In the genomic region with DNA sequence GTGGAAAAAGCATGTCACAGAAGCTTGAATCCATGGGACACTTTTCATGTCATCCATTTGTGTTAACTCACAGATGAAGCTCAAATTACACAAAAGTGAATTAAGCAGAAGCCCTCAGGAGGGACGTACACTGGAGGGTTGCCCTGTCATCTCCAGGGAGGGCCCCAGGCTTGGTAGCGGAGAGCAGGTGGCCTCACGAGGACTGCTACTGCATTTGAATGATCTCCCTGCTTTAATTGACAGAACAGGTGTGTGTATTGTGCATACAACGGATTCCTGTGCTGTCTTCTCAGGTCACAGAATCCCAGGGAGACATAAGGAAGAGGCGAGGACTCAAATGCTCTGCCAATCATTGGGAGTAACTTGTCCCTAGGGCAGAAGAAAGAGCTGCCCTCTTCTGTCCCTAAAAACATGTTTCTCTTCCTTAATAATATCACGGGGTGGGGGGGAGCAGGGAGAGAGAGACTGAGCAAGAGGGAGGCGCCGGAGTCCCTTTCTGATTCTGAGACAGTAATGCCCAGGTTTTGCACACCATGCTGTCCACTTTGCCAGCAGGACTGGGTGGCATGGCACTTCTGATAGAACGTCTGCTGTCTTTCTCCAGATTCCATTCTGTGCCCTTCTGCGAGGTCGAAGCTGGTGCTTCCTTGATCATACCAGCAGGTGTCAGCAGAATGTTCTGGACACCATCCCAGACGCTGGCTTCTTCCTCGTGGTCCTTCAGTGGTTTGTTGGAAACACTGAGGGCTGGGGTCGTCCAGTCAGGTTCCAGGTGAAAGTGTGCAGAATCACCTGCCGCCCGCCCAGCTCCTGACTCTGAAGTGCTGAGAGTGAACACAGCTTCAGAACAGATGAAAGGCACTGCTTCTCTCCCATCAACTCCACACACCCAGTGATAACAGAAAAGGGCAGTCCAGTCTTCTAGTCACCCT, we compare ENCODE assay signal across 2 cellular contexts.
A peak's percentile ranks its signal among the peaks of the same experiment; 100 is the strongest.
TF ChIP-seq lines count a peak whose summit lies in the region.

No MANE protein-coding gene starts in this region.

TF ChIP-seq in A549, 52 proteins besides CTCF, POLR2A, EP300 and RAD21 (continued from another document):
- TF ChIP-seq, protein P1, sequence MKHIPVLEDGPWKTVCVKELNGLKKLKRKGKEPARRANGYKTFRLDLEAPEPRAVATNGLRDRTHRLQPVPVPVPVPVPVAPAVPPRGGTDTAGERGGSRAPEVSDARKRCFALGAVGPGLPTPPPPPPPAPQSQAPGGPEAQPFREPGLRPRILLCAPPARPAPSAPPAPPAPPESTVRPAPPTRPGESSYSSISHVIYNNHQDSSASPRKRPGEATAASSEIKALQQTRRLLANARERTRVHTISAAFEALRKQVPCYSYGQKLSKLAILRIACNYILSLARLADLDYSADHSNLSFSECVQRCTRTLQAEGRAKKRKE (CRISPR knock-in tag; IDR thresholded peaks at IDR 0.05; ENCODE audit: low read depth) = no peak
- TF ChIP-seq, protein P2, sequence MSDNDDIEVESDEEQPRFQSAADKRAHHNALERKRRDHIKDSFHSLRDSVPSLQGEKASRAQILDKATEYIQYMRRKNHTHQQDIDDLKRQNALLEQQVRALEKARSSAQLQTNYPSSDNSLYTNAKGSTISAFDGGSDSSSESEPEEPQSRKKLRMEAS (IDR thresholded peaks at IDR 0.05) = peak; percentile 43
- no peak for TF ChIP-seq KDM5A (IDR thresholded peaks at IDR 0.05)
- TF ChIP-seq HDAC2 (IDR thresholded peaks at IDR 0.05) = no peak

TF ChIP-seq in K562, 482 proteins besides CTCF, POLR2A, EP300 and RAD21 (continued from another document):
- TF ChIP-seq, protein P3, sequence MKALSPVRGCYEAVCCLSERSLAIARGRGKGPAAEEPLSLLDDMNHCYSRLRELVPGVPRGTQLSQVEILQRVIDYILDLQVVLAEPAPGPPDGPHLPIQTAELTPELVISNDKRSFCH (CRISPR knock-in tag; IDR thresholded peaks at IDR 0.05) = no peak
- TF ChIP-seq, protein P3 (tag; IDR thresholded peaks at IDR 0.05) = 0 out of 2 replicates have a peak, but pooled peaks have one; percentile 33
- no peak for TF ChIP-seq SOX6 (IDR thresholded peaks at IDR 0.05)
- 0 out of 2 replicates have a peak, but pooled peaks have one; percentile 13 for TF ChIP-seq TEAD4 (IDR thresholded peaks at IDR 0.05; ENCODE audit: low read length)
- no peak for TF ChIP-seq TEAD4 (CRISPR knock-in tag; IDR thresholded peaks at IDR 0.05; ENCODE audit: borderline replicate concordance)
- 0 out of 2 replicates have a peak, but pooled peaks have one; percentile 31 for TF ChIP-seq ESRRA (IDR thresholded peaks at IDR 0.05; ENCODE audit: borderline replicate concordance, low read depth)
- peak; percentile 90 for TF ChIP-seq SMC3 (conservative IDR thresholded peaks at IDR 0.05; ENCODE audit: insufficient read depth, low read depth, low read length)
- peak in 1 of 2 experiments; percentile 41; a peak in 1 of 4 replicates for TF ChIP-seq MAZ (CRISPR knock-in tag; conservative IDR thresholded peaks at IDR 0.05 in 1 of 2, IDR thresholded peaks at IDR 0.05 in 1 of 2)
- TF ChIP-seq, protein P4, sequence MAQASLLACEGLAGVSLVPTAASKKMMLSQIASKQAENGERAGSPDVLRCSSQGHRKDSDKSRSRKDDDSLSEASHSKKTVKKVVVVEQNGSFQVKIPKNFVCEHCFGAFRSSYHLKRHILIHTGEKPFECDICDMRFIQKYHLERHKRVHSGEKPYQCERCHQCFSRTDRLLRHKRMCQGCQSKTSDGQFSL (CRISPR knock-in tag; IDR thresholded peaks at IDR 0.05) = 0 out of 2 replicates have a peak, but pooled peaks have one; percentile 51
- TF ChIP-seq, protein P4 (tag; IDR thresholded peaks at IDR 0.05) = no peak
- TF ChIP-seq BRD9 (IDR thresholded peaks at IDR 0.05; ENCODE audit: low read depth, partially characterized antibody) = no peak
- TF ChIP-seq, protein P5, sequence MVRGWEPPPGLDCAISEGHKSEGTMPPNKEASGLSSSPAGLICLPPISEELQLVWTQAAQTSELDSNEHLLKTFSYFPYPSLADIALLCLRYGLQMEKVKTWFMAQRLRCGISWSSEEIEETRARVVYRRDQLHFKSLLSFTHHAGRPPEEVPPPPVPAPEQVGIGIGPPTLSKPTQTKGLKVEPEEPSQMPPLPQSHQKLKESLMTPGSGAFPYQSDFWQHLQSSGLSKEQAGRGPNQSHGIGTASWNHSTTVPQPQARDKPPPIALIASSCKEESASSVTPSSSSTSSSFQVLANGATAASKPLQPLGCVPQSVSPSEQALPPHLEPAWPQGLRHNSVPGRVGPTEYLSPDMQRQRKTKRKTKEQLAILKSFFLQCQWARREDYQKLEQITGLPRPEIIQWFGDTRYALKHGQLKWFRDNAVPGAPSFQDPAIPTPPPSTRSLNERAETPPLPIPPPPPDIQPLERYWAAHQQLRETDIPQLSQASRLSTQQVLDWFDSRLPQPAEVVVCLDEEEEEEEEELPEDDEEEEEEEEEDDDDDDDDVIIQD (CRISPR knock-in tag; IDR thresholded peaks at IDR 0.05) = no peak
- peak; percentile 64; the same call in 1 of the 2 replicates for TF ChIP-seq CTBP1 (IDR thresholded peaks at IDR 0.05; ENCODE audit: borderline replicate concordance)
- TF ChIP-seq, protein P6, sequence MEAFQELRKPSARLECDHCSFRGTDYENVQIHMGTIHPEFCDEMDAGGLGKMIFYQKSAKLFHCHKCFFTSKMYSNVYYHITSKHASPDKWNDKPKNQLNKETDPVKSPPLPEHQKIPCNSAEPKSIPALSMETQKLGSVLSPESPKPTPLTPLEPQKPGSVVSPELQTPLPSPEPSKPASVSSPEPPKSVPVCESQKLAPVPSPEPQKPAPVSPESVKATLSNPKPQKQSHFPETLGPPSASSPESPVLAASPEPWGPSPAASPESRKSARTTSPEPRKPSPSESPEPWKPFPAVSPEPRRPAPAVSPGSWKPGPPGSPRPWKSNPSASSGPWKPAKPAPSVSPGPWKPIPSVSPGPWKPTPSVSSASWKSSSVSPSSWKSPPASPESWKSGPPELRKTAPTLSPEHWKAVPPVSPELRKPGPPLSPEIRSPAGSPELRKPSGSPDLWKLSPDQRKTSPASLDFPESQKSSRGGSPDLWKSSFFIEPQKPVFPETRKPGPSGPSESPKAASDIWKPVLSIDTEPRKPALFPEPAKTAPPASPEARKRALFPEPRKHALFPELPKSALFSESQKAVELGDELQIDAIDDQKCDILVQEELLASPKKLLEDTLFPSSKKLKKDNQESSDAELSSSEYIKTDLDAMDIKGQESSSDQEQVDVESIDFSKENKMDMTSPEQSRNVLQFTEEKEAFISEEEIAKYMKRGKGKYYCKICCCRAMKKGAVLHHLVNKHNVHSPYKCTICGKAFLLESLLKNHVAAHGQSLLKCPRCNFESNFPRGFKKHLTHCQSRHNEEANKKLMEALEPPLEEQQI (IDR thresholded peaks at IDR 0.05) = no peak
- TF ChIP-seq, protein P7, sequence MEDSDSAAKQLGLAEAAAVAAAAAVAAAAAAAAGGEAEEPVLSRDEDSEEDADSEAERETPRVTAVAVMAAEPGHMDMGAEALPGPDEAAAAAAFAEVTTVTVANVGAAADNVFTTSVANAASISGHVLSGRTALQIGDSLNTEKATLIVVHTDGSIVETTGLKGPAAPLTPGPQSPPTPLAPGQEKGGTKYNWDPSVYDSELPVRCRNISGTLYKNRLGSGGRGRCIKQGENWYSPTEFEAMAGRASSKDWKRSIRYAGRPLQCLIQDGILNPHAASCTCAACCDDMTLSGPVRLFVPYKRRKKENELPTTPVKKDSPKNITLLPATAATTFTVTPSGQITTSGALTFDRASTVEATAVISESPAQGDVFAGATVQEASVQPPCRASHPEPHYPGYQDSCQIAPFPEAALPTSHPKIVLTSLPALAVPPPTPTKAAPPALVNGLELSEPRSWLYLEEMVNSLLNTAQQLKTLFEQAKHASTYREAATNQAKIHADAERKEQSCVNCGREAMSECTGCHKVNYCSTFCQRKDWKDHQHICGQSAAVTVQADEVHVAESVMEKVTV (CRISPR knock-in tag; IDR thresholded peaks at IDR 0.05) = peak; percentile 64
- TF ChIP-seq C11orf30 (IDR thresholded peaks at IDR 0.05; ENCODE audit: low read depth) = no peak
- peak; percentile 70; the same call in 1 of the 2 replicates for TF ChIP-seq MYC (IDR thresholded peaks at IDR 0.05; ENCODE audit: low read depth, low read length)
- TF ChIP-seq MYC (CRISPR knock-in tag; IDR thresholded peaks at IDR 0.05; ENCODE audit: borderline replicate concordance, low read depth) = no peak
- peak; percentile 56; the same call in 1 of the 2 replicates for TF ChIP-seq STAG1 (CRISPR knock-in tag; IDR thresholded peaks at IDR 0.05; ENCODE audit: borderline replicate concordance)
